ENCODE assay signal across 1 cellular context in genomic region chr19:35353635-35354034, GRCh38.
TF ChIP-seq lines count a peak whose summit lies in the region.

No MANE protein-coding gene starts in this region.

TF ChIP-seq in HepG2, 621 proteins besides CTCF, POLR2A, EP300 and RAD21:
- no peak for TF ChIP-seq ARID3A (IDR thresholded peaks at IDR 0.05; ENCODE audit: low read depth, low read length)
- TF ChIP-seq SALL2 (CRISPR knock-in tag; IDR thresholded peaks at IDR 0.05), result no peak
- no peak for TF ChIP-seq ZNF766 (CRISPR knock-in tag; IDR thresholded peaks at IDR 0.05; ENCODE audit: borderline replicate concordance)
- no peak for TF ChIP-seq ZBTB21 (CRISPR knock-in tag; IDR thresholded peaks at IDR 0.05)
- TF ChIP-seq FOXJ3 (CRISPR knock-in tag; IDR thresholded peaks at IDR 0.05; ENCODE audit: borderline replicate concordance), result no peak
- no peak for TF ChIP-seq SAP130 (CRISPR knock-in tag; IDR thresholded peaks at IDR 0.05; ENCODE audit: low read depth)
- no peak for TF ChIP-seq ZNF564 (CRISPR knock-in tag; IDR thresholded peaks at IDR 0.05)
- no peak for TF ChIP-seq ZNF12 (CRISPR knock-in tag; IDR thresholded peaks at IDR 0.05)
- TF ChIP-seq ZMYM2 (CRISPR knock-in tag; IDR thresholded peaks at IDR 0.05), result no peak
- no peak for TF ChIP-seq FOSL2 (CRISPR knock-in tag; IDR thresholded peaks at IDR 0.05)
- no peak for TF ChIP-seq HMGXB4 (CRISPR knock-in tag; IDR thresholded peaks at IDR 0.05; ENCODE audit: borderline replicate concordance in 1 of 2, low read depth in 1 of 2)
- no peak for TF ChIP-seq ZFX (CRISPR knock-in tag; IDR thresholded peaks at IDR 0.05; ENCODE audit: low read depth)
- no peak for TF ChIP-seq ZFP36L1 (CRISPR knock-in tag; IDR thresholded peaks at IDR 0.05)
- TF ChIP-seq ZNF501 (CRISPR knock-in tag; IDR thresholded peaks at IDR 0.05), result no peak
- no peak for TF ChIP-seq GATAD1 (CRISPR knock-in tag; IDR thresholded peaks at IDR 0.05)
- TF ChIP-seq SALL1 (CRISPR knock-in tag; IDR thresholded peaks at IDR 0.05), result no peak
- TF ChIP-seq HNF4G (IDR thresholded peaks at IDR 0.05; ENCODE audit: borderline replicate concordance, low read depth, low read length), result no peak
- TF ChIP-seq HNF4G (CRISPR knock-in tag; IDR thresholded peaks at IDR 0.05; ENCODE audit: borderline replicate concordance, low read depth), result no peak
- no peak for TF ChIP-seq NONO (IDR thresholded peaks at IDR 0.05)
- TF ChIP-seq NONO (CRISPR knock-in tag; conservative IDR thresholded peaks at IDR 0.05), result no peak
